17 cellular contexts compared by ENCODE assay signal in genomic region chr6:119501798-119502483, GRCh38.
DNase-seq lines count a peak whose midpoint lies in the region; ATAC-seq and TF ChIP-seq lines count a peak whose summit lies in the region.
"Had no signal": no experiment of that assay in that cellular context is flagged by ENCODE, and none has a peak within 500 bp of the region (broad histone marks: within the 10 kb centered on the region; RNA-seq: fewer than 3 reads in every experiment).

No MANE protein-coding gene starts in this region.

- H3K36me3 ChIP-seq in effector memory CD4-positive, alpha-beta T cell (ENCODE audit: control insufficient read depth, insufficient read depth, low read length), result no peaks in the 10 kb centered on the region

- no peaks in the 10 kb centered on the region for H3K9me3 ChIP-seq in effector memory CD4-positive, alpha-beta T cell (ENCODE audit: control insufficient read depth, low read length)
- H3K9me3 ChIP-seq: SK-N-SH, testis had no signal

- H3K4me1 ChIP-seq in effector memory CD4-positive, alpha-beta T cell (ENCODE audit: control insufficient read depth, insufficient read depth, low read length, poor library complexity, severe bottlenecking), result no peaks in the 10 kb centered on the region
- H3K4me1 ChIP-seq: parathyroid adenoma, testis had no signal

- no peak overlapping the region for H3K4me3 Mint-ChIP-seq in natural killer cell
- H3K4me3 Mint-ChIP-seq: activated naive CD8-positive, alpha-beta T cell treated with anti-CD3 and anti-CD28 coated beads, Interleukin-2, amount 50 U/mL, for 24 hours; dendritic cell treated with granulocyte-macrophage colony-stimulating factor and Interleukin-4, amounts not matched to agents 40 ng/mL and 50 ng/mL, for 4 days had no signal

- no peak overlapping the region for H3K27ac Mint-ChIP-seq in natural killer cell
- H3K27ac Mint-ChIP-seq: activated naive CD8-positive, alpha-beta T cell treated with anti-CD3 and anti-CD28 coated beads, Interleukin-2, amount 50 U/mL, for 24 hours; dendritic cell treated with granulocyte-macrophage colony-stimulating factor and Interleukin-4, amounts not matched to agents 40 ng/mL and 50 ng/mL, for 4 days had no signal

- H3K27me3 Mint-ChIP-seq in natural killer cell (ENCODE audit: low read depth in 2 of 2), result peaks cover 0 to 5% of the 10 kb centered on the region in 2 donors
- H3K27me3 Mint-ChIP-seq: activated naive CD8-positive, alpha-beta T cell treated with anti-CD3 and anti-CD28 coated beads, Interleukin-2, amount 50 U/mL, for 24 hours; dendritic cell treated with granulocyte-macrophage colony-stimulating factor and Interleukin-4, amounts not matched to agents 40 ng/mL and 50 ng/mL, for 4 days had no signal

- no peaks in the 10 kb centered on the region for H3K27me3 ChIP-seq in effector memory CD4-positive, alpha-beta T cell (replicated peaks; ENCODE audit: control insufficient read depth, insufficient read depth, low read length, poor library complexity, severe bottlenecking)
- H3K27me3 ChIP-seq in dorsolateral prefrontal cortex, result no peaks in the 10 kb centered on the region
- H3K27me3 ChIP-seq: testis had no signal

- TF ChIP-seq CTCF in natural killer cell (IDR thresholded peaks at IDR 0.05), result no peak
- TF ChIP-seq CTCF in dorsolateral prefrontal cortex (IDR thresholded peaks at IDR 0.05 in 54 of 56, conservative IDR thresholded peaks at IDR 0.05 in 2 of 56; ENCODE audit: low read depth in 1 of 56, partially characterized antibody in 56 of 56), result no peak

- ATAC-seq in GM19328 (IDR thresholded peaks at IDR 0.05; ENCODE audit: unreplicated experiment) (peak; percentile 85), HG02678 (IDR thresholded peaks at IDR 0.05; ENCODE audit: unreplicated experiment) (peak; percentile 90), HG03442 (IDR thresholded peaks at IDR 0.05; ENCODE audit: unreplicated experiment) (peak; percentile 88), natural killer cell (no peak)
- ATAC-seq: activated naive CD8-positive, alpha-beta T cell treated with anti-CD3 and anti-CD28 coated beads, Interleukin-2, amount 50 U/mL, for 24 hours had no signal

- no peaks in the 10 kb centered on the region for H3K9me3 Mint-ChIP-seq in natural killer cell
- H3K9me3 Mint-ChIP-seq: activated naive CD8-positive, alpha-beta T cell treated with anti-CD3 and anti-CD28 coated beads, Interleukin-2, amount 50 U/mL, for 24 hours; dendritic cell treated with granulocyte-macrophage colony-stimulating factor and Interleukin-4, amounts not matched to agents 40 ng/mL and 50 ng/mL, for 4 days had no signal

- DNase-seq in CD1c-positive myeloid dendritic cell (ENCODE audit: extremely low spot score) (peak; percentile 12), OCI-M2 (lab: John Stamatoyannopoulos, UW; ENCODE audit: unreplicated experiment) (no peak), natural killer cell (no peak), dorsolateral prefrontal cortex (no peak)
- DNase-seq in effector memory CD4-positive, alpha-beta T cell, result no peak
- DNase-seq: activated naive CD8-positive, alpha-beta T cell treated with anti-CD3 and anti-CD28 coated beads, Interleukin-2, amount 50 U/mL, for 24 hours; H7; Karpas-422; NCI-H510A treated with DMSO at 0.1 percent for 48 hours; SK-N-SH; testis had no signal

- no peak overlapping the region for H3K27ac ChIP-seq in effector memory CD4-positive, alpha-beta T cell (ENCODE audit: insufficient read depth, low read length, poor library complexity, severe bottlenecking)
- no peak overlapping the region for H3K27ac ChIP-seq in dorsolateral prefrontal cortex
- H3K27ac ChIP-seq: parathyroid adenoma, testis had no signal

- no peak overlapping the region for H3K4me3 ChIP-seq in effector memory CD4-positive, alpha-beta T cell (ENCODE audit: insufficient read depth, low read depth, low read length, poor library complexity, severe bottlenecking)
- no peak overlapping the region for H3K4me3 ChIP-seq in dorsolateral prefrontal cortex
- H3K4me3 ChIP-seq: lung, testis had no signal

- H3K4me1 Mint-ChIP-seq in natural killer cell, result peaks cover 0 to 5% of the 10 kb centered on the region in 2 donors

- no peaks in the 10 kb centered on the region for H3K36me3 Mint-ChIP-seq in natural killer cell

- intact Hi-C loops in natural killer cell (cut with micrococcal nuclease) (no loop called here), dorsolateral prefrontal cortex (cut with DNase I) (no loop called here)

Comparison
In these comparisons a context has a peak if more than half of its experiments do, and no peak if none do; other contexts are left out.
1. ATAC-seq: peak in GM19328 (single experiment), HG02678 (single experiment) and HG03442 (single experiment); none in natural killer cell (0 of 3).